In the genomic region with DNA sequence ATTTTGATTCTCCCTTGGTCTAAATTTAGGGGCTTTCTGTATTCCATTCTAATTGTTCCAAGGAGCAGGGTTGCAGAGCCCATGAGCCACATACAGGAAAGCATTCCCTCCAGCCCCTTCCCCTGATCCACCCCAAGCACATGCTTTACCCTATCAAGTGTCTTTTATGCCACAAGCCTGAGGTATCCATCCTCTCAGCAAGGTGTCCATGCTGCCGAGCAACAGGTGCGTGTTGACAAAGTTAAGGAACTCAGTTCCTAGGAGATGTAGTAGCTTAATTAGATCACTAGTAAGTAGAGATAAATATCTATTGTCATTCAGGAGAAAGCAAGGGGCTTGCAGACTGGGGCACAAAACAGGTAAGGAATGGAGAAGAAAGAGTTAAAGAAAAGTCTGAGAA, we compare ENCODE assay signal across 19 cellular contexts. TPM values are rescaled to one million over a fixed set of nuclear protein-coding genes. Genes with fewer than 3 reads are reported as not detected.
DNase-seq lines count a peak whose midpoint lies in the region; ATAC-seq and TF ChIP-seq lines count a peak whose summit lies in the region.
"Had no signal": no experiment of that assay in that cellular context is flagged by ENCODE, and none has a peak within 500 bp of the region (broad histone marks: within the 10 kb centered on the region; RNA-seq: fewer than 3 reads in every experiment).

No MANE protein-coding gene starts in this region.

- peaks cover 0 to 9% of the 10 kb centered on the region in 2 donors for H3K27me3 Mint-ChIP-seq in natural killer cell treated with Interleukin-12 subunit alpha and Interleukin-12 subunit beta and Interleukin-15 and Interleukin-18, amount 100 ng/mL, for 72 hours
- H3K27me3 Mint-ChIP-seq in natural killer cell (ENCODE audit: low read depth in 2 of 2): peaks cover 6 to 13% of the 10 kb centered on the region in 2 donors
- no peaks in the 10 kb centered on the region for H3K27me3 Mint-ChIP-seq in WTC11 (ENCODE audit: low read depth)

- intact Hi-C loops in natural killer cell (cut with micrococcal nuclease): no loop called here

- H3K27ac Mint-ChIP-seq in natural killer cell treated with Interleukin-12 subunit alpha and Interleukin-12 subunit beta and Interleukin-15 and Interleukin-18, amount 100 ng/mL, for 72 hours: peak overlapping the region; percentile 62 to 93
- H3K27ac Mint-ChIP-seq in natural killer cell: no peak overlapping the region
- H3K27ac Mint-ChIP-seq in WTC11: no peak overlapping the region

- no peak for ATAC-seq in natural killer cell treated with Interleukin-12 subunit alpha and Interleukin-12 subunit beta and Interleukin-15 and Interleukin-18, amount 100 ng/mL, for 72 hours
- ATAC-seq in natural killer cell (no peak), WTC11 (peak; percentile 85), HG03139 (IDR thresholded peaks at IDR 0.05; ENCODE audit: unreplicated experiment) (no peak)

- no peaks in the 10 kb centered on the region for H3K9me3 ChIP-seq in neutrophil
- H3K9me3 ChIP-seq: BLaER1, HAP-1 had no signal

- H3K4me1 ChIP-seq in neutrophil (ENCODE audit: control insufficient read depth in 1 of 2, insufficient read depth in 1 of 2, low read depth in 1 of 2, low read length in 1 of 2): peaks cover 60 to 64% of the 10 kb centered on the region in 2 experiments
- H3K4me1 ChIP-seq: BLaER1, HAP-1 had no signal

- no peaks in the 10 kb centered on the region for H3K9me3 Mint-ChIP-seq in natural killer cell treated with Interleukin-12 subunit alpha and Interleukin-12 subunit beta and Interleukin-15 and Interleukin-18, amount 100 ng/mL, for 72 hours
- H3K9me3 Mint-ChIP-seq in natural killer cell (no peaks in the 10 kb centered on the region), WTC11 (no peaks in the 10 kb centered on the region)
- H3K9me3 Mint-ChIP-seq: CD8-positive, alpha-beta memory T cell had no signal

- H3K4me3 ChIP-seq in neutrophil (ENCODE audit: low read depth in 1 of 2, low read length in 1 of 2): no peak overlapping the region
- H3K4me3 ChIP-seq: BLaER1, GM12878, HAP-1 had no signal

- H3K36me3 Mint-ChIP-seq in natural killer cell treated with Interleukin-12 subunit alpha and Interleukin-12 subunit beta and Interleukin-15 and Interleukin-18, amount 100 ng/mL, for 72 hours: no peaks in the 10 kb centered on the region
- H3K36me3 Mint-ChIP-seq in natural killer cell: no peaks in the 10 kb centered on the region
- H3K36me3 Mint-ChIP-seq in WTC11: no peaks in the 10 kb centered on the region
- H3K36me3 Mint-ChIP-seq: CD8-positive, alpha-beta memory T cell had no signal

- no peaks in the 10 kb centered on the region for H3K27me3 ChIP-seq in neutrophil
- H3K27me3 ChIP-seq: BLaER1 had no signal

- no peak for DNase-seq in natural killer cell treated with Interleukin-12 subunit alpha and Interleukin-12 subunit beta and Interleukin-15 and Interleukin-18, amount 100 ng/mL, for 72 hours (ENCODE audit: low spot score)
- DNase-seq in natural killer cell: no peak
- peak; percentile 22 for DNase-seq in WTC11 (ENCODE audit: low spot score)
- peak; percentile 14 for DNase-seq in iPS-NIHi11 (ENCODE audit: low spot score)
- no peak for DNase-seq in NCI-H510A (lab: John Stamatoyannopoulos, UW)
- no peak for DNase-seq in SW480 (ENCODE audit: low spot score)
- DNase-seq: 8988T; CD8-positive, alpha-beta memory T cell; COR-L47; DMS 273 treated with DMSO at 0.1 percent for 48 hours; DMS53; DND-41; EL had no signal

- peaks cover 33 to 43% of the 10 kb centered on the region in 2 donors for H3K4me1 Mint-ChIP-seq in natural killer cell treated with Interleukin-12 subunit alpha and Interleukin-12 subunit beta and Interleukin-15 and Interleukin-18, amount 100 ng/mL, for 72 hours (ENCODE audit: low read depth in 2 of 2)
- H3K4me1 Mint-ChIP-seq in natural killer cell: no peaks in the 10 kb centered on the region
- peaks cover 5% of the 10 kb centered on the region for H3K4me1 Mint-ChIP-seq in WTC11

- peak overlapping the region; percentile 41 for H3K4me3 Mint-ChIP-seq in natural killer cell treated with Interleukin-12 subunit alpha and Interleukin-12 subunit beta and Interleukin-15 and Interleukin-18, amount 100 ng/mL, for 72 hours
- H3K4me3 Mint-ChIP-seq in natural killer cell (no peak overlapping the region), WTC11 (no peak overlapping the region)
- H3K4me3 Mint-ChIP-seq: CD8-positive, alpha-beta memory T cell had no signal

- H3K36me3 ChIP-seq in neutrophil: no peaks in the 10 kb centered on the region
- H3K36me3 ChIP-seq: BLaER1, HAP-1 had no signal

- CTCF ChIA-PET in WTC11 (lab: Charles Lee): no interaction called here

- H3K27ac ChIP-seq in neutrophil: peak overlapping the region; percentile 75
- H3K27ac ChIP-seq: BLaER1, HL-60 had no signal

- POLR2A ChIA-PET in WTC11 (lab: Charles Lee): no interaction called here

- TF ChIP-seq CTCF in natural killer cell (IDR thresholded peaks at IDR 0.05) (no peak), WTC11 (IDR thresholded peaks at IDR 0.05) (no peak), neutrophil (IDR thresholded peaks at IDR 0.05) (no peak)

TF ChIP-seq in WTC11, 78 proteins besides CTCF, POLR2A, EP300 and RAD21 (continues in another document):
- TF ChIP-seq, protein P1, sequence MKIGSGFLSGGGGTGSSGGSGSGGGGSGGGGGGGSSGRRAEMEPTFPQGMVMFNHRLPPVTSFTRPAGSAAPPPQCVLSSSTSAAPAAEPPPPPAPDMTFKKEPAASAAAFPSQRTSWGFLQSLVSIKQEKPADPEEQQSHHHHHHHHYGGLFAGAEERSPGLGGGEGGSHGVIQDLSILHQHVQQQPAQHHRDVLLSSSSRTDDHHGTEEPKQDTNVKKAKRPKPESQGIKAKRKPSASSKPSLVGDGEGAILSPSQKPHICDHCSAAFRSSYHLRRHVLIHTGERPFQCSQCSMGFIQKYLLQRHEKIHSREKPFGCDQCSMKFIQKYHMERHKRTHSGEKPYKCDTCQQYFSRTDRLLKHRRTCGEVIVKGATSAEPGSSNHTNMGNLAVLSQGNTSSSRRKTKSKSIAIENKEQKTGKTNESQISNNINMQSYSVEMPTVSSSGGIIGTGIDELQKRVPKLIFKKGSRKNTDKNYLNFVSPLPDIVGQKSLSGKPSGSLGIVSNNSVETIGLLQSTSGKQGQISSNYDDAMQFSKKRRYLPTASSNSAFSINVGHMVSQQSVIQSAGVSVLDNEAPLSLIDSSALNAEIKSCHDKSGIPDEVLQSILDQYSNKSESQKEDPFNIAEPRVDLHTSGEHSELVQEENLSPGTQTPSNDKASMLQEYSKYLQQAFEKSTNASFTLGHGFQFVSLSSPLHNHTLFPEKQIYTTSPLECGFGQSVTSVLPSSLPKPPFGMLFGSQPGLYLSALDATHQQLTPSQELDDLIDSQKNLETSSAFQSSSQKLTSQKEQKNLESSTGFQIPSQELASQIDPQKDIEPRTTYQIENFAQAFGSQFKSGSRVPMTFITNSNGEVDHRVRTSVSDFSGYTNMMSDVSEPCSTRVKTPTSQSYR (CRISPR knock-in tag; IDR thresholded peaks at IDR 0.05): no peak
- TF ChIP-seq CREB1 (CRISPR knock-in tag; IDR thresholded peaks at IDR 0.05): no peak
- TF ChIP-seq NFYB (CRISPR knock-in tag; conservative IDR thresholded peaks at IDR 0.05; ENCODE audit: low read depth): no peak
- TF ChIP-seq, protein P2, sequence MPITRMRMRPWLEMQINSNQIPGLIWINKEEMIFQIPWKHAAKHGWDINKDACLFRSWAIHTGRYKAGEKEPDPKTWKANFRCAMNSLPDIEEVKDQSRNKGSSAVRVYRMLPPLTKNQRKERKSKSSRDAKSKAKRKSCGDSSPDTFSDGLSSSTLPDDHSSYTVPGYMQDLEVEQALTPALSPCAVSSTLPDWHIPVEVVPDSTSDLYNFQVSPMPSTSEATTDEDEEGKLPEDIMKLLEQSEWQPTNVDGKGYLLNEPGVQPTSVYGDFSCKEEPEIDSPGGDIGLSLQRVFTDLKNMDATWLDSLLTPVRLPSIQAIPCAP (CRISPR knock-in tag; IDR thresholded peaks at IDR 0.05): no peak
- no peak for TF ChIP-seq STAT6 (CRISPR knock-in tag; conservative IDR thresholded peaks at IDR 0.05; ENCODE audit: low read depth)
- no peak for TF ChIP-seq SOX15 (CRISPR knock-in tag; IDR thresholded peaks at IDR 0.05)
- TF ChIP-seq, protein P3, sequence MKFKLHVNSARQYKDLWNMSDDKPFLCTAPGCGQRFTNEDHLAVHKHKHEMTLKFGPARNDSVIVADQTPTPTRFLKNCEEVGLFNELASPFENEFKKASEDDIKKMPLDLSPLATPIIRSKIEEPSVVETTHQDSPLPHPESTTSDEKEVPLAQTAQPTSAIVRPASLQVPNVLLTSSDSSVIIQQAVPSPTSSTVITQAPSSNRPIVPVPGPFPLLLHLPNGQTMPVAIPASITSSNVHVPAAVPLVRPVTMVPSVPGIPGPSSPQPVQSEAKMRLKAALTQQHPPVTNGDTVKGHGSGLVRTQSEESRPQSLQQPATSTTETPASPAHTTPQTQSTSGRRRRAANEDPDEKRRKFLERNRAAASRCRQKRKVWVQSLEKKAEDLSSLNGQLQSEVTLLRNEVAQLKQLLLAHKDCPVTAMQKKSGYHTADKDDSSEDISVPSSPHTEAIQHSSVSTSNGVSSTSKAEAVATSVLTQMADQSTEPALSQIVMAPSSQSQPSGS (CRISPR knock-in tag; IDR thresholded peaks at IDR 0.05; ENCODE audit: borderline replicate concordance, low read depth): no peak
- TF ChIP-seq ZBTB21 (CRISPR knock-in tag; IDR thresholded peaks at IDR 0.05; ENCODE audit: borderline replicate concordance): no peak

RNA-seq across cellular contexts. Expression of gene FEM1C, which starts 57.8 kb away (rescaled TPM):
- 10 to 100 TPM; 17.1 to 30.8 TPM for total RNA-seq in natural killer cell treated with Interleukin-12 subunit alpha and Interleukin-12 subunit beta and Interleukin-15 and Interleukin-18, amount 100 ng/mL, for 72 hours
- 10 to 100 TPM; 33.8 to 48.6 (median 36.2) TPM for total RNA-seq in natural killer cell
- 12.1 to 13.6 TPM (median 12.4 TPM) in 3 replicates for total RNA-seq in WTC11 (2021)

Comparison
In these comparisons a context has a peak if more than half of its experiments do, and no peak if none do; other contexts are left out.
1. H3K27ac Mint-ChIP-seq: peak in natural killer cell treated with Interleukin-12 subunit alpha and Interleukin-12 subunit beta and Interleukin-15 and Interleukin-18, amount 100 ng/mL, for 72 hours (2 of 2); none in natural killer cell (0 of 2) and WTC11 (single experiment).
2. DNase-seq: peak in WTC11 (single experiment) and iPS-NIHi11 (single experiment); none in natural killer cell treated with Interleukin-12 subunit alpha and Interleukin-12 subunit beta and Interleukin-15 and Interleukin-18, amount 100 ng/mL, for 72 hours (single experiment), natural killer cell (single experiment), NCI-H510A (single experiment) and SW480 (single experiment).